In genomic region chr21:33641339-33642026, GRCh38 we compare ENCODE assay signal across 8 cellular contexts. TPM values are rescaled to one million over a fixed set of nuclear protein-coding genes. Genes with fewer than 3 reads are reported as not detected.
DNase-seq lines count a peak whose midpoint lies in the region; ATAC-seq, FAIRE-seq and TF ChIP-seq lines count a peak whose summit lies in the region.

Gene CRYZL1 (minus strand): TSS chr21:33641741. CDS start chr21:33631551, 10,190 bp downstream.

- ATAC-seq in GM21786 (IDR thresholded peaks at IDR 0.05; ENCODE audit: unreplicated experiment), result peak; percentile 80
- peak; percentile 83 to 84 for ATAC-seq in activated T-cell treated with anti-CD3 and anti-CD28 coated beads, Interleukin-2, amount 50 U/mL, for 72 hours (replicated peaks in 1 of 2)

- peaks cover 18 to 40% (median 32%) of the 10 kb centered on the region in 4 donors for H3K4me1 ChIP-seq in esophagus muscularis mucosa
- H3K4me1 ChIP-seq in muscle layer of duodenum (ENCODE audit: control insufficient read depth in 1 of 2, insufficient read depth in 2 of 2, low read length in 2 of 2), result peaks cover 6 to 11% of the 10 kb centered on the region in 2 donors

- H3K9me3 Mint-ChIP-seq in activated T-cell treated with anti-CD3 and anti-CD28 coated beads, Interleukin-2, amount 50 U/mL, for 72 hours, result no peaks in the 10 kb centered on the region

- H3K27me3 ChIP-seq in esophagus muscularis mucosa (no peaks in the 10 kb centered on the region), muscle layer of duodenum (ENCODE audit: low read depth, low read length) (no peaks in the 10 kb centered on the region)

- peak within 1 kb of the TSS; percentile 87 to 99 (median 95) for H3K4me3 ChIP-seq in esophagus muscularis mucosa
- H3K4me3 ChIP-seq in muscle layer of duodenum (ENCODE audit: low read depth in 1 of 2, low read length in 2 of 2), result peak within 1 kb of the TSS; percentile 93 to 100

- H3K4me3 Mint-ChIP-seq in activated T-cell treated with anti-CD3 and anti-CD28 coated beads, Interleukin-2, amount 50 U/mL, for 72 hours, result peak within 1 kb of the TSS; percentile 82 to 95

- H3K4me1 Mint-ChIP-seq in activated T-cell treated with anti-CD3 and anti-CD28 coated beads, Interleukin-2, amount 50 U/mL, for 72 hours (ENCODE audit: low read depth), result peaks cover 6% of the 10 kb centered on the region

- H3K27ac Mint-ChIP-seq in activated T-cell treated with anti-CD3 and anti-CD28 coated beads, Interleukin-2, amount 50 U/mL, for 72 hours, result peak within 1 kb of the TSS; percentile 93

- H3K27me3 Mint-ChIP-seq in activated T-cell treated with anti-CD3 and anti-CD28 coated beads, Interleukin-2, amount 50 U/mL, for 72 hours (ENCODE audit: low read depth), result peaks cover 20% of the 10 kb centered on the region

- H3K27ac ChIP-seq in KOPT-K1 (ENCODE audit: low read depth, low read length, poor library complexity, severe bottlenecking) (peak within 1 kb of the TSS; percentile 78), esophagus muscularis mucosa (replicated peaks in 1 of 4) (peak within 1 kb of the TSS; percentile 88 to 96 (median 92)), muscle layer of duodenum (ENCODE audit: low read length) (peak within 1 kb of the TSS; percentile 96)

- TF ChIP-seq CTCF in esophagus muscularis mucosa (IDR thresholded peaks at IDR 0.05), result no peak

- H3K9me3 ChIP-seq in KOPT-K1 (ENCODE audit: insufficient read depth, low read length, poor library complexity, severe bottlenecking) (no peaks in the 10 kb centered on the region), esophagus muscularis mucosa (no peaks in the 10 kb centered on the region), muscle layer of duodenum (ENCODE audit: control insufficient read depth in 1 of 2, low read length in 2 of 2) (no peaks in the 10 kb centered on the region)

- H3K36me3 ChIP-seq in KOPT-K1 (ENCODE audit: insufficient read depth, low read length), result 0 out of 2 replicates have a peak, but pooled peaks cover 6% of the 10 kb centered on the region
- peaks cover 0 to 7% (median 0%) of the 10 kb centered on the region in 4 donors for H3K36me3 ChIP-seq in esophagus muscularis mucosa
- no peaks in the 10 kb centered on the region for H3K36me3 ChIP-seq in muscle layer of duodenum (ENCODE audit: control insufficient read depth in 1 of 2, insufficient read depth in 2 of 2, low read length in 2 of 2)

- DNase-seq in DMS79 (lab: John Stamatoyannopoulos, UW) (peak; percentile 99), RCC 7860 (ENCODE audit: low spot score) (peak; percentile 98), esophagus muscularis mucosa (ENCODE audit: extremely low spot score) (peak; percentile 100)
- DNase-seq in activated T-cell treated with anti-CD3 and anti-CD28 coated beads, Interleukin-2, amount 50 U/mL, for 72 hours, result peak; percentile 100
- DNase-seq in stimulated activated CD8-positive, alpha-beta memory T cell treated with anti-CD3 and anti-CD28 coated beads, Interleukin-7, amount 100 ng/mL, for 4 hours (ENCODE audit: low read depth in 2 of 2), result peak; percentile 100

- FAIRE-seq in RCC 7860 (lab: Jason Lieb, UNC), result no peak

- WGBS in esophagus muscularis mucosa, result 0% methylated on average over 29 of the region's 38 CpGs

- H3K36me3 Mint-ChIP-seq in activated T-cell treated with anti-CD3 and anti-CD28 coated beads, Interleukin-2, amount 50 U/mL, for 72 hours (ENCODE audit: insufficient read depth in 2 of 2), result peaks cover 0 to 2% of the 10 kb centered on the region in 2 donors

- intact Hi-C loops in esophagus muscularis mucosa (cut with DNase I), result loop anchor here (5.0 to 10.0 kb wide), 2 partner anchors 183 to 261 kb away; no protein-coding TSS in a partner anchor

- TF ChIP-seq POLR2A in esophagus muscularis mucosa (IDR thresholded peaks at IDR 0.05; ENCODE audit: low read depth), result no peak

- no peak for TF ChIP-seq EP300 in esophagus muscularis mucosa (IDR thresholded peaks at IDR 0.05)

RNA-seq across cellular contexts. Expression of gene CRYZL1, which starts in this region (rescaled TPM):
- total RNA-seq in activated T-cell treated with anti-CD3 and anti-CD28 coated beads, Interleukin-2, amount 50 U/mL, for 72 hours, result 10 to 100 TPM; 42.0 to 46.4 TPM
- total RNA-seq in esophagus muscularis mucosa, result 10 to 100 TPM; 26.8 to 40.3 (median 32.4) TPM

Comparison
In these comparisons a context has a peak if more than half of its experiments do, and no peak if none do; other contexts are left out.
1. Peak in every context shown above with its lines: DNase-seq, ATAC-seq, H3K4me3 ChIP-seq and H3K27ac ChIP-seq.